8 cellular contexts compared by ENCODE assay signal in the genomic region with DNA sequence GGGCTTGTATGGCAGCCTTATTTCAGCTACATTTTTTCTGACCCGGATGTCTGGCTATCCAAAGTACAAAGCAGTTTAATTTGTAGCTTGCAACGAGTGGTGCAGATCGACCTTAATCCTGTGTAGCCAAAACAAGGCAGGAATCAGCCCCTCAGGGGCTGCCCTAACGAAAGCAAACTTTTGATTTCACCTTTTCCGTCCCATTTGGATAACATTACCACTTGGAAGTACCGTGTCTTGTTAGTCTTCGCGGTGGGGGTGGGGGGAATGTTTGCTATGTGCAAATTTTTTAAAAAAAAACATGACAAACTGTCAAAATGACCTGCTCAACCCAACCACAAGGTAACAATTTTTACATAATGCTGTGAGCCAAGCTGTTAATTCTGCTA. TPM values are rescaled to one million over a fixed set of nuclear protein-coding genes. Genes with fewer than 3 reads are reported as not detected.
DNase-seq lines count a peak whose midpoint lies in the region; ATAC-seq and TF ChIP-seq lines count a peak whose summit lies in the region.

No MANE protein-coding gene starts in this region.

- H3K36me3 ChIP-seq in GM06990 (ENCODE audit: control insufficient read depth, insufficient read depth, low read length) (no peaks in the 10 kb centered on the region), esophagus squamous epithelium (peaks cover 0 to 10% (median 0%) of the 10 kb centered on the region in 3 donors), psoas muscle (ENCODE audit: insufficient read depth in 1 of 2, low read depth in 1 of 2) (peaks cover 2 to 5% of the 10 kb centered on the region in 2 donors)

- CTCF ChIA-PET in RWPE1 (lab: Yijun Ruan, JAX): interaction anchor here (0.6 kb wide), 1 partner anchor 437 kb away, joined by 4 read pairs; no protein-coding TSS in a partner anchor

- no peak for TF ChIP-seq POLR2A in esophagus squamous epithelium (IDR thresholded peaks at IDR 0.05)

- H3K27ac ChIP-seq in RWPE1: peak overlapping the region; percentile 97
- peak overlapping the region; percentile 96 to 98 (median 97) for H3K27ac ChIP-seq in esophagus squamous epithelium
- H3K27ac ChIP-seq in psoas muscle: peak overlapping the region; percentile 83

- DNase-seq in GM06990 (ENCODE audit: extremely low read depth, insufficient read length) (no peak), RWPE1 (ENCODE audit: low spot score) (no peak), esophagus squamous epithelium (lab: John Stamatoyannopoulos, UW) (no peak), psoas muscle (no peak), NCI-H2029 (lab: John Stamatoyannopoulos, UW) (no peak), NCI-H82 treated with DMSO at 0.1 percent for 48 hours (lab: John Stamatoyannopoulos, UW; ENCODE audit: unreplicated experiment) (no peak), mucosa of gallbladder (ENCODE audit: low spot score) (no peak)

- H3K27me3 ChIP-seq in GM06990 (replicated peaks; ENCODE audit: control insufficient read depth, insufficient read depth, low read length) (no peaks in the 10 kb centered on the region), esophagus squamous epithelium (no peaks in the 10 kb centered on the region), psoas muscle (ENCODE audit: insufficient read depth in 3 of 3, low read length in 2 of 3) (no peaks in the 10 kb centered on the region)

- H3K9me3 ChIP-seq in esophagus squamous epithelium (no peaks in the 10 kb centered on the region), psoas muscle (no peaks in the 10 kb centered on the region)

- ATAC-seq in psoas muscle (no peak), GM18511 (IDR thresholded peaks at IDR 0.05; ENCODE audit: unreplicated experiment) (no peak)

- H3K4me1 ChIP-seq in esophagus squamous epithelium: peaks cover 16 to 69% (median 23%) of the 10 kb centered on the region in 3 donors
- peaks cover 31% of the 10 kb centered on the region for H3K4me1 ChIP-seq in psoas muscle

- 6 to 17% methylated on average over 8 of the region's 8 CpGs for WGBS in esophagus squamous epithelium, 2 donors
- WGBS in psoas muscle, 3 donors: 21 to 30% (median 23%) methylated on average over 8 of the region's 8 CpGs

- intact Hi-C loops in esophagus squamous epithelium (cut with DNase I) (loop anchor here (5.0 to 10.0 kb wide), 3 partner anchors 52 to 385 kb away; partner anchors contain the start of genes DAPP1, LAMTOR3 and TRMT10A), psoas muscle (cut with DNase I) (loop anchor here (2.0 to 10.0 kb wide), 4 partner anchors 52 to 385 kb away; partner anchors contain the start of genes DAPP1 (in 1 of the 2), LAMTOR3 (in 1 of the 2) and TRMT10A (in 1 of the 2))

- H3K4me3 ChIP-seq in GM06990 (replicated peaks; ENCODE audit: low read depth, low read length) (peak overlapping the region; percentile 71), esophagus squamous epithelium (peak overlapping the region; percentile 57 to 97 (median 80)), psoas muscle (peak overlapping the region; percentile 77)

- TF ChIP-seq CTCF in GM06990 (IDR thresholded peaks at IDR 0.05; ENCODE audit: insufficient read depth, low read length, poor library complexity, severe bottlenecking) (no peak), RWPE1 (conservative IDR thresholded peaks at IDR 0.05; ENCODE audit: low read depth) (no peak), esophagus squamous epithelium (IDR thresholded peaks at IDR 0.05) (no peak), psoas muscle (IDR thresholded peaks at IDR 0.05) (no peak)

- POLR2A ChIA-PET in RWPE1 (lab: Yijun Ruan, JAX; ENCODE audit: low non-redundant PET): no interaction called here

RNA-seq across cellular contexts. Expression of gene DNAJB14, which starts 0.8 kb away (rescaled TPM):
- total RNA-seq in esophagus squamous epithelium (10 to 100 TPM; 19.6 to 41.5 (median 27.3) TPM), psoas muscle (10 to 100 TPM; 10.1 to 15.1 (median 13.1) TPM), mucosa of gallbladder (50.8 TPM)
- 10 to 100 TPM in 1 of 3 donors, 1 to 10 TPM in 2; 3.3 to 16.7 (median 3.4) TPM for polyA plus RNA-seq in psoas muscle

RNA-seq across cellular contexts. Expression of gene H2AZ1, which starts 2.9 kb away (rescaled TPM):
- total RNA-seq in esophagus squamous epithelium (100 to 1,000 TPM; 109 to 419 (median 322) TPM), psoas muscle (100 to 1,000 TPM in 1 of 4 donors, 10 to 100 TPM in 3; 57.9 to 101 (median 65.8) TPM), mucosa of gallbladder (155 TPM)
- polyA plus RNA-seq in psoas muscle: 100 to 1,000 TPM; 143 to 256 (median 247) TPM

RNA-seq across cellular contexts. Expression of gene LAMTOR3, which starts 53.0 kb away (rescaled TPM):
- total RNA-seq in esophagus squamous epithelium (10 to 100 TPM; 36.0 to 61.0 (median 49.9) TPM), psoas muscle (10 to 100 TPM; 21.6 to 25.8 (median 23.2) TPM), mucosa of gallbladder (46.5 TPM)
- polyA plus RNA-seq in psoas muscle: 10 to 100 TPM; 22.4 to 43.6 (median 34.5) TPM
